8 cellular contexts compared by ENCODE assay signal in genomic region chrX:48573690-48574269, GRCh38. TPM values are rescaled to one million over a fixed set of nuclear protein-coding genes. Genes with fewer than 3 reads are reported as not detected.
A peak's percentile ranks its signal among the peaks of the same experiment; 100 is the strongest.
DNase-seq lines count a peak whose midpoint lies in the region; ATAC-seq, FAIRE-seq and TF ChIP-seq lines count a peak whose summit lies in the region.

No MANE protein-coding gene starts in this region.

- peaks cover 26% of the 10 kb centered on the region for H3K36me3 ChIP-seq in Panc1 (ENCODE audit: control insufficient read depth, insufficient read depth, low read length)
- H3K36me3 ChIP-seq in K562 (ENCODE audit: control insufficient read depth, insufficient read depth, low read length): peaks cover 39% of the 10 kb centered on the region

- no peaks in the 10 kb centered on the region for H3K27me3 ChIP-seq in Panc1 (ENCODE audit: control insufficient read depth, insufficient read depth, low read length)
- H3K27me3 ChIP-seq in K562 (ENCODE audit: control insufficient read depth in 2 of 2, insufficient read depth in 2 of 2, low read length in 2 of 2): no peaks in the 10 kb centered on the region

- TF ChIP-seq RAD21 in K562 (CRISPR knock-in tag; conservative IDR thresholded peaks at IDR 0.05 in 1 of 2, IDR thresholded peaks at IDR 0.05 in 1 of 2): no peak

- H3K27ac ChIP-seq in Panc1 (ENCODE audit: low read length): peak overlapping the region; percentile 99
- H3K27ac ChIP-seq in K562 (ENCODE audit: extremely low read depth, low read depth, low read length): peak overlapping the region; percentile 100

- peak overlapping the region; percentile 100 for H3K27ac Mint-ChIP-seq in HFFc6
- peak overlapping the region; percentile 99 to 100 for H3K27ac Mint-ChIP-seq in stimulated activated naive CD8-positive, alpha-beta T cell treated with anti-CD3 and anti-CD28 coated beads, Interleukin-15, amount 100 ng/mL, for 72 hours

- peaks cover 34% of the 10 kb centered on the region for H3K79me2 ChIP-seq in K562 (ENCODE audit: control insufficient read depth, insufficient read depth, low read length)

- TF ChIP-seq CTCF in HFFc6 (IDR thresholded peaks at IDR 0.05) (no peak), Panc1 (IDR thresholded peaks at IDR 0.05) (no peak), K562 (IDR thresholded peaks at IDR 0.05 in 2 of 3, conservative IDR thresholded peaks at IDR 0.05 in 1 of 3; ENCODE audit: insufficient read depth in 2 of 3, low read depth in 1 of 3, low read length in 3 of 3) (no peak)

- peaks cover 11% of the 10 kb centered on the region for H3K4me1 ChIP-seq in Panc1 (ENCODE audit: control insufficient read depth, insufficient read depth, low read length)
- peaks cover 13 to 14% of the 10 kb centered on the region in 2 experiments; a peak in 4 of 5 replicates for H3K4me1 ChIP-seq in K562 (replicated peaks in 1 of 2; ENCODE audit: control insufficient read depth in 2 of 2, insufficient read depth in 2 of 2, low read length in 2 of 2)

- no peak; the same call in 1 of the 2 replicates for TF ChIP-seq EP300 in K562 (IDR thresholded peaks at IDR 0.05; ENCODE audit: low read length)

- peak overlapping the region; percentile 94 for H3K4me3 Mint-ChIP-seq in HFFc6
- peak overlapping the region; percentile 90 to 97 for H3K4me3 Mint-ChIP-seq in stimulated activated naive CD8-positive, alpha-beta T cell treated with anti-CD3 and anti-CD28 coated beads, Interleukin-15, amount 100 ng/mL, for 72 hours

- no peaks in the 10 kb centered on the region for H3K9me3 ChIP-seq in Panc1 (ENCODE audit: control insufficient read depth, insufficient read depth, low read depth, low read length)
- H3K9me3 ChIP-seq in K562 (replicated peaks; ENCODE audit: control insufficient read depth, insufficient read depth, low read depth, low read length): no peaks in the 10 kb centered on the region

- in situ Hi-C loops in Panc1 (cut with HindIII; ENCODE audit: low pct_unique_long_range_greater_than_20kb, low sequenced_read_pairs): no loop called here
- in situ Hi-C loops in K562 (cut with MboI): no loop called here

- H2AFZ ChIP-seq in K562 (ENCODE audit: low read depth, low read length): peak overlapping the region; percentile 90

- no peaks in the 10 kb centered on the region for H3K9me3 Mint-ChIP-seq in HFFc6
- H3K9me3 Mint-ChIP-seq in stimulated activated naive CD8-positive, alpha-beta T cell treated with anti-CD3 and anti-CD28 coated beads, Interleukin-15, amount 100 ng/mL, for 72 hours: no peaks in the 10 kb centered on the region

- H3K4me1 Mint-ChIP-seq in HFFc6 (ENCODE audit: low read depth): peaks cover 18% of the 10 kb centered on the region
- peaks cover 21% of the 10 kb centered on the region for H3K4me1 Mint-ChIP-seq in stimulated activated naive CD8-positive, alpha-beta T cell treated with anti-CD3 and anti-CD28 coated beads, Interleukin-15, amount 100 ng/mL, for 72 hours

- POLR2A ChIA-PET in Panc1 (lab: Charles Lee): interaction anchor here (1.0 kb wide), 1 partner anchor 52 kb away, joined by 13 read pairs; no protein-coding TSS in a partner anchor
- POLR2A ChIA-PET in K562 (lab: Yijun Ruan, JAX): interaction anchor here (0.6 to 1.7 kb wide), 14 partner anchors 8 to 318 kb away, joined by 3 to 12 read pairs (median 4); partner anchors contain the start of gene TBC1D25

- BruUV-seq in Panc1 (replicated peaks; lab: Mats Ljungman, UMichigan) (TSS peak; percentile 96), K562 (replicated peaks; lab: Mats Ljungman, UMichigan) (TSS peak; percentile 82)

- FAIRE-seq in K562 (lab: Jason Lieb, UNC): no peak

- H3K9ac ChIP-seq in K562 (ENCODE audit: insufficient read depth in 1 of 2, low read depth in 2 of 2, low read length in 2 of 2): peak overlapping the region; percentile 47 to 100; a peak in 3 of 4 replicates

- H4K20me1 ChIP-seq in K562 (replicated peaks; ENCODE audit: control insufficient read depth, insufficient read depth, low read length): peaks cover 9% of the 10 kb centered on the region; the same call in 1 of the 2 replicates

- peaks cover 10% of the 10 kb centered on the region for H3K9me1 ChIP-seq in K562 (ENCODE audit: control insufficient read depth, insufficient read depth, low read length)

- CTCF ChIA-PET in Panc1 (lab: Charles Lee) (no interaction called here), K562 (lab: Yijun Ruan, JAX; ENCODE audit: low intra/inter-chr PET ratio) (no interaction called here)

- peaks cover 5% of the 10 kb centered on the region for H3K27me3 Mint-ChIP-seq in HFFc6 (ENCODE audit: insufficient read depth)
- H3K27me3 Mint-ChIP-seq in stimulated activated naive CD8-positive, alpha-beta T cell treated with anti-CD3 and anti-CD28 coated beads, Interleukin-15, amount 100 ng/mL, for 72 hours: no peaks in the 10 kb centered on the region

- intact Hi-C loops in Panc1 (cut with micrococcal nuclease; ENCODE audit: unreplicated experiment): no loop called here
- intact Hi-C loops in K562 (cut with micrococcal nuclease): loop anchor here (2.0 to 10.0 kb wide), 2 partner anchors 23 to 49 kb away; partner anchors contain the start of genes EBP and WDR13
- intact Hi-C loops in left colon (cut with DNase I, micrococcal nuclease): no loop called here

- no peak for TF ChIP-seq POLR2A in K562 (conservative IDR thresholded peaks at IDR 0.05)

- ATAC-seq in Panc1: peak; percentile 4; the same call in 1 of the 2 replicates
- ATAC-seq in K562: peak; percentile 54
- ATAC-seq in left colon: no peak
- peak; percentile 42 for ATAC-seq in stimulated activated naive CD8-positive, alpha-beta T cell treated with anti-CD3 and anti-CD28 coated beads, Interleukin-15, amount 100 ng/mL, for 72 hours
- ATAC-seq in HG03045 (IDR thresholded peaks at IDR 0.05; ENCODE audit: unreplicated experiment): no peak
- ATAC-seq in GM21367 (IDR thresholded peaks at IDR 0.05; ENCODE audit: unreplicated experiment): no peak

- WGBS in K562 (ENCODE audit: insufficient coverage, low coverage, missing lambda C conversion rate): 0% methylated on average over 17 of the region's 19 CpGs

- DNase-seq in Ammon's horn (ENCODE audit: low spot score) (peak; percentile 13), HFFc6 (no peak), Panc1 (ENCODE audit: low read depth, low spot score) (no peak), K562 (ENCODE audit: extremely low read depth in 1 of 4, low spot score in 3 of 4) (peak; percentile 58 to 87 (median 65)), left colon (peak; percentile 34 to 54)
- DNase-seq in stimulated activated naive CD8-positive, alpha-beta T cell treated with anti-CD3 and anti-CD28 coated beads, Interleukin-15, amount 100 ng/mL, for 72 hours: no peak

- peaks cover 30% of the 10 kb centered on the region for H3K36me3 Mint-ChIP-seq in HFFc6 (ENCODE audit: low read depth)

- peak overlapping the region; percentile 97 for H3K4me2 ChIP-seq in K562 (ENCODE audit: insufficient read depth, low read length)

- H3K4me3 ChIP-seq in Panc1 (ENCODE audit: low read depth in 2 of 2, low read length in 2 of 2): peak overlapping the region; percentile 81 to 99
- H3K4me3 ChIP-seq in K562: peak overlapping the region; percentile 90

RNA-seq across cellular contexts. Expression of gene RBM3, which starts 0.5 kb away (rescaled TPM):
- 100 to 1,000 TPM; 151 to 471 (median 406) TPM for total RNA-seq in HFFc6 (2021; fragmentation: NEBNext Ultra II Directional; extraction: Animal tissue kit (Norgen Biotek cat#: 25700))
- total RNA-seq in Panc1 (2021; ENCODE audit: unreplicated experiment) (528 TPM), K562 (2014; rRNA removed) (136 and 164 TPM in 2 replicates), K562 (2014; rRNA removed; fragmentation: Illumina TruSeq; extraction: Trizol) (272 and 376 TPM in 2 replicates), K562 (2015; rRNA removed; fragmentation: Illumina TruSeq; extraction: Trizol) (221 and 223 TPM in 2 replicates), K562 (2021) (148 and 187 TPM in 2 replicates), left colon (100 to 1,000 TPM; 156 to 263 TPM)
- polyA plus RNA-seq in Panc1 (2012; ENCODE audit: insufficient read length): 600 TPM
- 281 and 417 TPM in 2 replicates for total RNA-seq in K562 (2011; cell fraction: chromatin; rRNA removed; ENCODE audit: low replicate concordance)
- total RNA-seq in K562 (2011; cell fraction: nucleolus; rRNA removed): 299 and 322 TPM in 2 replicates
- 302 and 316 TPM in 2 replicates for total RNA-seq in K562 (2011; cell fraction: nucleoplasm; rRNA removed)
- polyA plus RNA-seq in K562 (2011; rRNA removed) (194 and 209 TPM in 2 replicates), K562 (2014; fragmentation: Illumina TruSeq; extraction: Trizol) (221 and 255 TPM in 2 replicates), K562 (2014; fragmentation: Nextera tagmentation; extraction: Ambion mirVana) (10 to 100 TPM; 70.3 to 97.1 TPM), K562 (2014; rRNA removed) (246 and 259 TPM in 2 replicates)
- 115 and 202 TPM in 2 replicates for polyA plus RNA-seq in K562 (2011; cell fraction: cytosol; rRNA removed)
- 205 and 262 TPM in 2 replicates for polyA plus RNA-seq in K562 (2011; cell fraction: nucleus; rRNA removed)
- 193 and 291 TPM in 2 replicates for polyA plus RNA-seq in K562 (2012)
- polyA minus RNA-seq in K562 (2011; rRNA and poly(A)+ RNA removed): 284 and 313 TPM in 2 replicates
- 86.3 and 98.5 TPM in 2 replicates for polyA minus RNA-seq in K562 (2011; cell fraction: cytosol; rRNA and poly(A)+ RNA removed)
- polyA minus RNA-seq in K562 (2011; cell fraction: nucleus; rRNA and poly(A)+ RNA removed): 124 and 190 TPM in 2 replicates

RNA-seq across cellular contexts. Expression of gene WDR13, which starts 23.5 kb away (rescaled TPM):
- total RNA-seq in HFFc6 (2021; fragmentation: NEBNext Ultra II Directional; extraction: Animal tissue kit (Norgen Biotek cat#: 25700)): 10 to 100 TPM; 64.3 to 87.2 (median 71.8) TPM
- 91.3 TPM for total RNA-seq in Panc1 (2021; ENCODE audit: unreplicated experiment)
- 155 TPM for polyA plus RNA-seq in Panc1 (2012; ENCODE audit: insufficient read length)
- total RNA-seq in K562 (2011; cell fraction: chromatin; rRNA removed; ENCODE audit: low replicate concordance): 81.3 and 231 TPM in 2 replicates
- 191 and 205 TPM in 2 replicates for total RNA-seq in K562 (2011; cell fraction: nucleolus; rRNA removed)
- total RNA-seq in K562 (2011; cell fraction: nucleoplasm; rRNA removed): 102 and 125 TPM in 2 replicates
- 38.7 and 76.8 TPM in 2 replicates for total RNA-seq in K562 (2014; rRNA removed)
- total RNA-seq in K562 (2014; rRNA removed; fragmentation: Illumina TruSeq; extraction: Trizol): 10.8 and 17.1 TPM in 2 replicates
- total RNA-seq in K562 (2015; rRNA removed; fragmentation: Illumina TruSeq; extraction: Trizol): 27.3 and 31.4 TPM in 2 replicates
- total RNA-seq in K562 (2021): 64.7 and 70.5 TPM in 2 replicates
- 36.4 and 76.3 TPM in 2 replicates for polyA plus RNA-seq in K562 (2011; rRNA removed)
- 94.9 and 138 TPM in 2 replicates for polyA plus RNA-seq in K562 (2011; cell fraction: cytosol; rRNA removed)
- polyA plus RNA-seq in K562 (2011; cell fraction: nucleus; rRNA removed): 246 and 327 TPM in 2 replicates
- polyA plus RNA-seq in K562 (2012): 154 and 236 TPM in 2 replicates
- polyA plus RNA-seq in K562 (2014; fragmentation: Illumina TruSeq; extraction: Trizol): 30.4 and 54.9 TPM in 2 replicates
- 10 to 100 TPM in 1 of 2 experiments, 1 to 10 TPM in 1; 7.4 to 16.0 TPM for polyA plus RNA-seq in K562 (2014; fragmentation: Nextera tagmentation; extraction: Ambion mirVana)
- polyA plus RNA-seq in K562 (2014; rRNA removed): 49.1 and 73.2 TPM in 2 replicates
- polyA minus RNA-seq in K562 (2011; rRNA and poly(A)+ RNA removed): 25.8 and 28.7 TPM in 2 replicates
- polyA minus RNA-seq in K562 (2011; cell fraction: cytosol; rRNA and poly(A)+ RNA removed): 32.3 and 69.8 TPM in 2 replicates
- 37.7 and 74.4 TPM in 2 replicates for polyA minus RNA-seq in K562 (2011; cell fraction: nucleus; rRNA and poly(A)+ RNA removed)
- 100 to 1,000 TPM; 126 to 141 TPM for total RNA-seq in left colon

RNA-seq across cellular contexts. Expression of gene TBC1D25, which starts 34.3 kb away (rescaled TPM):
- total RNA-seq in HFFc6 (2021; fragmentation: NEBNext Ultra II Directional; extraction: Animal tissue kit (Norgen Biotek cat#: 25700)): 10 to 100 TPM; 13.0 to 15.3 (median 13.8) TPM
- total RNA-seq in Panc1 (2021; ENCODE audit: unreplicated experiment) (29.4 TPM), K562 (2014; rRNA removed) (5.4 and 6.7 TPM in 2 replicates), K562 (2014; rRNA removed; fragmentation: Illumina TruSeq; extraction: Trizol) (0.87 and 0.96 TPM in 2 replicates), K562 (2015; rRNA removed; fragmentation: Illumina TruSeq; extraction: Trizol) (1.5 and 2.0 TPM in 2 replicates), K562 (2021) (9.5 and 10.6 TPM in 2 replicates), left colon (10 to 100 TPM; 11.6 to 15.7 TPM)
- polyA plus RNA-seq in Panc1 (2012; ENCODE audit: insufficient read length): 39.7 TPM
- total RNA-seq in K562 (2011; cell fraction: chromatin; rRNA removed; ENCODE audit: low replicate concordance): 11.5 and 26.2 TPM in 2 replicates
- 15.1 and 16.5 TPM in 2 replicates for total RNA-seq in K562 (2011; cell fraction: nucleolus; rRNA removed)
- total RNA-seq in K562 (2011; cell fraction: nucleoplasm; rRNA removed): 11.6 and 13.7 TPM in 2 replicates
- polyA plus RNA-seq in K562 (2011; rRNA removed) (3.9 and 7.1 TPM in 2 replicates), K562 (2014; fragmentation: Illumina TruSeq; extraction: Trizol) (6.1 and 7.5 TPM in 2 replicates), K562 (2014; fragmentation: Nextera tagmentation; extraction: Ambion mirVana) (under 1 TPM; 0.62 to 0.87 TPM), K562 (2014; rRNA removed) (5.4 and 6.2 TPM in 2 replicates)
- 5.5 and 7.5 TPM in 2 replicates for polyA plus RNA-seq in K562 (2011; cell fraction: cytosol; rRNA removed)
- 17.3 and 27.4 TPM in 2 replicates for polyA plus RNA-seq in K562 (2011; cell fraction: nucleus; rRNA removed)
- polyA plus RNA-seq in K562 (2012): 6.9 and 8.7 TPM in 2 replicates
- 3.5 and 3.9 TPM in 2 replicates for polyA minus RNA-seq in K562 (2011; rRNA and poly(A)+ RNA removed)
- polyA minus RNA-seq in K562 (2011; cell fraction: cytosol; rRNA and poly(A)+ RNA removed): 4.7 and 13.4 TPM in 2 replicates
- polyA minus RNA-seq in K562 (2011; cell fraction: nucleus; rRNA and poly(A)+ RNA removed): 4.3 and 5.7 TPM in 2 replicates

RNA-seq across cellular contexts. Expression of gene EBP, which starts 52.2 kb away (rescaled TPM):
- 10 to 100 TPM; 26.0 to 42.2 (median 39.1) TPM for total RNA-seq in HFFc6 (2021; fragmentation: NEBNext Ultra II Directional; extraction: Animal tissue kit (Norgen Biotek cat#: 25700))
- total RNA-seq in Panc1 (2021; ENCODE audit: unreplicated experiment): 157 TPM
- 118 TPM for polyA plus RNA-seq in Panc1 (2012; ENCODE audit: insufficient read length)
- total RNA-seq in K562 (2011; cell fraction: chromatin; rRNA removed; ENCODE audit: low replicate concordance): 184 and 489 TPM in 2 replicates
- total RNA-seq in K562 (2011; cell fraction: nucleolus; rRNA removed): 634 and 715 TPM in 2 replicates
- total RNA-seq in K562 (2011; cell fraction: nucleoplasm; rRNA removed): 475 and 527 TPM in 2 replicates
- 244 and 267 TPM in 2 replicates for total RNA-seq in K562 (2014; rRNA removed)
- 242 and 313 TPM in 2 replicates for total RNA-seq in K562 (2014; rRNA removed; fragmentation: Illumina TruSeq; extraction: Trizol)
- 219 and 244 TPM in 2 replicates for total RNA-seq in K562 (2015; rRNA removed; fragmentation: Illumina TruSeq; extraction: Trizol)
- 264 and 278 TPM in 2 replicates for total RNA-seq in K562 (2021)
- polyA plus RNA-seq in K562 (2011; rRNA removed): 228 and 411 TPM in 2 replicates
- polyA plus RNA-seq in K562 (2011; cell fraction: cytosol; rRNA removed): 623 and 681 TPM in 2 replicates
- 365 and 432 TPM in 2 replicates for polyA plus RNA-seq in K562 (2011; cell fraction: nucleus; rRNA removed)
- polyA plus RNA-seq in K562 (2012): 242 and 270 TPM in 2 replicates
- polyA plus RNA-seq in K562 (2014; fragmentation: Illumina TruSeq; extraction: Trizol): 274 and 307 TPM in 2 replicates
- polyA plus RNA-seq in K562 (2014; fragmentation: Nextera tagmentation; extraction: Ambion mirVana): 100 to 1,000 TPM; 569 to 987 TPM
- polyA plus RNA-seq in K562 (2014; rRNA removed): 238 and 281 TPM in 2 replicates
- 291 and 319 TPM in 2 replicates for polyA minus RNA-seq in K562 (2011; rRNA and poly(A)+ RNA removed)
- 198 and 240 TPM in 2 replicates for polyA minus RNA-seq in K562 (2011; cell fraction: cytosol; rRNA and poly(A)+ RNA removed)
- 35.1 and 73.1 TPM in 2 replicates for polyA minus RNA-seq in K562 (2011; cell fraction: nucleus; rRNA and poly(A)+ RNA removed)
- total RNA-seq in left colon: 100 to 1,000 TPM; 152 to 207 TPM

Comparison
In these comparisons a context has a peak if more than half of its experiments do, and no peak if none do; other contexts are left out.
1. DNase-seq: peak in Ammon's horn (single experiment), K562 (4 of 4) and left colon (2 of 2); none in HFFc6 (single experiment), Panc1 (single experiment) and stimulated activated naive CD8-positive, alpha-beta T cell treated with anti-CD3 and anti-CD28 coated beads, Interleukin-15, amount 100 ng/mL, for 72 hours (0 of 2).
2. ATAC-seq: peak in Panc1 (single experiment), K562 (single experiment) and stimulated activated naive CD8-positive, alpha-beta T cell treated with anti-CD3 and anti-CD28 coated beads, Interleukin-15, amount 100 ng/mL, for 72 hours (single experiment); none in left colon (single experiment), HG03045 (single experiment) and GM21367 (single experiment).